ENCODE assay signal across 1 cellular context in the genomic region with DNA sequence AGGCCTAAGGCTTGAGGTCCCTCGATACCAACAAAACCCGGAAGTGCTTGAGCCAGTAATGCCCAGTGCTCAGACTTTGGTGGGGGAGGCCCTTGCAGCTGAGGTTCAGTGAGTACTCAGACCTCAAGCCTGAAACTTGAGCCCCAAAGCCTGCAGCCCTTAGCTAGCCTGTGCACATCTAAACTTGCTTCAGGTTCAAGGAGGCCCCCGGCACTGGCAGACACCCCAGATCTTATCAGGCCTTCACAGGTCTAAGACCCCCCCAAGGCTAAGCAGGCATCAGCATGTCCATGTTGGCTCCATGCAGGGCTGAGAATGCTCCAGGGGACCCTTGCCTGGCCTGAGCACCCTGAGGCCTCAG.
TF ChIP-seq lines count a peak whose summit lies in the region.

No MANE protein-coding gene starts in this region.

TF ChIP-seq in HepG2, 621 proteins besides CTCF, POLR2A, EP300 and RAD21:
- TF ChIP-seq, protein P1, sequence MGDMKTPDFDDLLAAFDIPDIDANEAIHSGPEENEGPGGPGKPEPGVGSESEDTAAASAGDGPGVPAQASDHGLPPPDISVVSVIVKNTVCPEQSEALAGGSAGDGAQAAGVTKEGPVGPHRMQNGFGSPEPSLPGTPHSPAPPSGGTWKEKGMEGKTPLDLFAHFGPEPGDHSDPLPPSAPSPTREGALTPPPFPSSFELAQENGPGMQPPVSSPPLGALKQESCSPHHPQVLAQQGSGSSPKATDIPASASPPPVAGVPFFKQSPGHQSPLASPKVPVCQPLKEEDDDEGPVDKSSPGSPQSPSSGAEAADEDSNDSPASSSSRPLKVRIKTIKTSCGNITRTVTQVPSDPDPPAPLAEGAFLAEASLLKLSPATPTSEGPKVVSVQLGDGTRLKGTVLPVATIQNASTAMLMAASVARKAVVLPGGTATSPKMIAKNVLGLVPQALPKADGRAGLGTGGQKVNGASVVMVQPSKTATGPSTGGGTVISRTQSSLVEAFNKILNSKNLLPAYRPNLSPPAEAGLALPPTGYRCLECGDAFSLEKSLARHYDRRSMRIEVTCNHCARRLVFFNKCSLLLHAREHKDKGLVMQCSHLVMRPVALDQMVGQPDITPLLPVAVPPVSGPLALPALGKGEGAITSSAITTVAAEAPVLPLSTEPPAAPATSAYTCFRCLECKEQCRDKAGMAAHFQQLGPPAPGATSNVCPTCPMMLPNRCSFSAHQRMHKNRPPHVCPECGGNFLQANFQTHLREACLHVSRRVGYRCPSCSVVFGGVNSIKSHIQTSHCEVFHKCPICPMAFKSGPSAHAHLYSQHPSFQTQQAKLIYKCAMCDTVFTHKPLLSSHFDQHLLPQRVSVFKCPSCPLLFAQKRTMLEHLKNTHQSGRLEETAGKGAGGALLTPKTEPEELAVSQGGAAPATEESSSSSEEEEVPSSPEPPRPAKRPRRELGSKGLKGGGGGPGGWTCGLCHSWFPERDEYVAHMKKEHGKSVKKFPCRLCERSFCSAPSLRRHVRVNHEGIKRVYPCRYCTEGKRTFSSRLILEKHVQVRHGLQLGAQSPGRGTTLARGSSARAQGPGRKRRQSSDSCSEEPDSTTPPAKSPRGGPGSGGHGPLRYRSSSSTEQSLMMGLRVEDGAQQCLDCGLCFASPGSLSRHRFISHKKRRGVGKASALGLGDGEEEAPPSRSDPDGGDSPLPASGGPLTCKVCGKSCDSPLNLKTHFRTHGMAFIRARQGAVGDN (CRISPR knock-in tag; IDR thresholded peaks at IDR 0.05): peak; percentile 3; the same call in 1 of the 2 replicates
- TF ChIP-seq FLYWCH1 (CRISPR knock-in tag; IDR thresholded peaks at IDR 0.05): no peak
